Comparison of ENCODE assay signal across 10 cellular contexts in genomic region chr18:4639628-4640310, GRCh38.
DNase-seq lines count a peak whose midpoint lies in the region; ATAC-seq, FAIRE-seq and TF ChIP-seq lines count a peak whose summit lies in the region.
"Had no signal": no experiment of that assay in that cellular context is flagged by ENCODE, and none has a peak within 500 bp of the region (broad histone marks: within the 10 kb centered on the region; RNA-seq: fewer than 3 reads in every experiment).

No MANE protein-coding gene starts in this region.

- no peaks in the 10 kb centered on the region for H3K27me3 ChIP-seq in esophagus muscularis mucosa
- H3K27me3 ChIP-seq in effector memory CD4-positive, alpha-beta T cell (replicated peaks; ENCODE audit: control insufficient read depth, insufficient read depth, low read length, poor library complexity, severe bottlenecking), result no peaks in the 10 kb centered on the region

- 47% methylated on average over 6 of the region's 6 CpGs for WGBS in esophagus muscularis mucosa

- no peak for TF ChIP-seq EP300 in esophagus muscularis mucosa (IDR thresholded peaks at IDR 0.05)

- peak; percentile 84 for ATAC-seq in GM19025 (IDR thresholded peaks at IDR 0.05; ENCODE audit: low read depth, unreplicated experiment)
- ATAC-seq in HG02610 (IDR thresholded peaks at IDR 0.05; ENCODE audit: unreplicated experiment), result peak; percentile 96
- peak; percentile 77 for ATAC-seq in HG03439 (IDR thresholded peaks at IDR 0.05; ENCODE audit: unreplicated experiment)
- ATAC-seq: activated naive CD4-positive, alpha-beta T cell treated with anti-CD3 and anti-CD28 coated beads, Interleukin-2, amount 50 U/mL, for 72 hours had no signal

- H3K27ac ChIP-seq in esophagus muscularis mucosa (replicated peaks in 1 of 4), result no peak overlapping the region
- no peak overlapping the region for H3K27ac ChIP-seq in effector memory CD4-positive, alpha-beta T cell (ENCODE audit: insufficient read depth, low read length, poor library complexity, severe bottlenecking)
- H3K27ac ChIP-seq: HL-60, skin epidermis had no signal

- H3K9me3 ChIP-seq in esophagus muscularis mucosa, result no peaks in the 10 kb centered on the region
- H3K9me3 ChIP-seq in effector memory CD4-positive, alpha-beta T cell (ENCODE audit: control insufficient read depth, low read length), result no peaks in the 10 kb centered on the region

- no peak overlapping the region for H3K4me3 ChIP-seq in esophagus muscularis mucosa
- no peak overlapping the region for H3K4me3 ChIP-seq in effector memory CD4-positive, alpha-beta T cell (ENCODE audit: insufficient read depth, low read depth, low read length, poor library complexity, severe bottlenecking)
- H3K4me3 ChIP-seq: skin epidermis had no signal

- no peaks in the 10 kb centered on the region for H3K36me3 ChIP-seq in esophagus muscularis mucosa
- H3K36me3 ChIP-seq in effector memory CD4-positive, alpha-beta T cell (ENCODE audit: control insufficient read depth, insufficient read depth, low read length), result no peaks in the 10 kb centered on the region

- DNase-seq in urothelium cell line (ENCODE audit: low spot score) (no peak), RPMI8226 (no peak), esophagus muscularis mucosa (ENCODE audit: extremely low spot score) (no peak)
- no peak for DNase-seq in effector memory CD4-positive, alpha-beta T cell

- intact Hi-C loops in esophagus muscularis mucosa (cut with DNase I), result no loop called here

- TF ChIP-seq CTCF in esophagus muscularis mucosa (IDR thresholded peaks at IDR 0.05), result no peak

- no peak for TF ChIP-seq POLR2A in esophagus muscularis mucosa (IDR thresholded peaks at IDR 0.05; ENCODE audit: low read depth)

- H3K4me1 ChIP-seq in esophagus muscularis mucosa, result no peaks in the 10 kb centered on the region
- H3K4me1 ChIP-seq in effector memory CD4-positive, alpha-beta T cell (ENCODE audit: control insufficient read depth, insufficient read depth, low read length, poor library complexity, severe bottlenecking), result no peaks in the 10 kb centered on the region

- peak; percentile 50 for FAIRE-seq in urothelium cell line (lab: Jason Lieb, UNC)
